In genomic region chr17:55343114-55343513, GRCh38 we compare ENCODE assay signal across 18 cellular contexts.
"Had no signal": no experiment of that assay in that cellular context is flagged by ENCODE, and none has a peak within 500 bp of the region (broad histone marks: within the 10 kb centered on the region; RNA-seq: fewer than 3 reads in every experiment).

No MANE protein-coding gene starts in this region.

- H3K27ac ChIP-seq: cardiac muscle cell, spleen, upper lobe of right lung, VCaP had no signal

- H3K36me3 Mint-ChIP-seq: stimulated activated naive B cell treated with anti-CD40 and anti-IgM and Interleukin-4, amounts not matched to agents 10 μg/mL and 1 μg/mL and 100 μg/mL, for 72 hours; T-cell had no signal

- H3K9me3 Mint-ChIP-seq: dendritic cell treated with granulocyte-macrophage colony-stimulating factor and Interleukin-4, amounts not matched to agents 40 ng/mL and 50 ng/mL, for 4 days; stimulated activated naive B cell treated with anti-CD40 and anti-IgM and Interleukin-4, amounts not matched to agents 10 μg/mL and 1 μg/mL and 100 μg/mL, for 72 hours had no signal

- H3K4me1 ChIP-seq: spleen, upper lobe of right lung had no signal

- H3K9me3 ChIP-seq: upper lobe of right lung had no signal

- H3K27me3 ChIP-seq: cardiac muscle cell, upper lobe of right lung had no signal

- H3K27ac Mint-ChIP-seq: dendritic cell treated with granulocyte-macrophage colony-stimulating factor and Interleukin-4, amounts not matched to agents 40 ng/mL and 50 ng/mL, for 4 days; stimulated activated naive B cell treated with anti-CD40 and anti-IgM and Interleukin-4, amounts not matched to agents 10 μg/mL and 1 μg/mL and 100 μg/mL, for 72 hours had no signal

- H3K4me3 Mint-ChIP-seq: dendritic cell treated with granulocyte-macrophage colony-stimulating factor and Interleukin-4, amounts not matched to agents 40 ng/mL and 50 ng/mL, for 4 days; stimulated activated naive B cell treated with anti-CD40 and anti-IgM and Interleukin-4, amounts not matched to agents 10 μg/mL and 1 μg/mL and 100 μg/mL, for 72 hours; T-cell had no signal

- H3K4me3 ChIP-seq: cardiac muscle cell, spleen, upper lobe of right lung had no signal

- DNase-seq: activated CD4-positive, alpha-beta T cell treated with anti-CD3 and anti-CD28 coated beads for 1 hour; activated CD8-positive, alpha-beta memory T cell treated with anti-CD3 and anti-CD28 coated beads for 24 hours; activated effector memory CD4-positive, alpha-beta T cell treated with anti-CD3 and anti-CD28 coated beads, Interleukin-2, amount 50 U/mL, for 16 hours; amygdala; effector CD8-positive, alpha-beta T cell; left ventricle myocardium superior; occipital lobe; posterior cingulate gyrus; spleen; stimulated activated CD4-positive, alpha-beta T cell treated with anti-CD3 and anti-CD28 coated beads, Interleukin-4, amount 100 ng/mL, for 4 hours; stimulated activated naive B cell treated with anti-CD40 and anti-IgM and Interleukin-4, amounts not matched to agents 10 μg/mL and 1 μg/mL and 100 μg/mL, for 72 hours; T-cell; upper lobe of right lung had no signal

- H3K36me3 ChIP-seq: cardiac muscle cell, spleen, upper lobe of right lung had no signal

- ATAC-seq: activated naive CD4-positive, alpha-beta T cell treated with anti-CD3 and anti-CD28 coated beads, Interleukin-2, amount 50 U/mL, for 72 hours; left ventricle myocardium superior; SK-N-SH treated with all-trans-retinoic acid at 6 μM for 48 hours; stimulated activated naive B cell treated with anti-CD40 and anti-IgM and Interleukin-4, amounts not matched to agents 10 μg/mL and 1 μg/mL and 100 μg/mL, for 72 hours; T-cell; upper lobe of right lung had no signal

- H3K4me1 Mint-ChIP-seq: stimulated activated naive B cell treated with anti-CD40 and anti-IgM and Interleukin-4, amounts not matched to agents 10 μg/mL and 1 μg/mL and 100 μg/mL, for 72 hours had no signal
